ENCODE assay signal across 8 cellular contexts in the genomic region with DNA sequence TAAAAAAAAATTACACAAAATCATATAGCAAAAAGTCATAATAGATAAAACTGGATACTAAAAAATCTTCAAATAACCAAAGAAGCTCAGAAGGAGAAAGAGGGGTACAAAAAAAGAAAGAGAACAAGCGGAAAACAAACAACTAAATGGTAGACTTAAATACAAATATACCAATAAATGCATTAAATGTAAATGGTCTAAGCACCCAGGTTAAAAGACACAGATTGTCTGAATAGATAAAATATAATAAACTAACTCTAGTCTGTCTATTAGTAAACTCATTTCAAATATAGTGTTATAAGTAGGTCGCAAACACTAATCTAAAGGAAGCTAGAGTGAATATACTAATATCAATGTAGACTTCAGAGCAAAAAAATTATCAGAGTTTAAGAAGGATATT.
"Had no signal": no experiment of that assay in that cellular context is flagged by ENCODE, and none has a peak within 500 bp of the region (broad histone marks: within the 10 kb centered on the region; RNA-seq: fewer than 3 reads in every experiment).

No MANE protein-coding gene starts in this region.

- ATAC-seq: GM12878 had no signal

- DNase-seq: GDM1, GF-D8 had no signal

- FAIRE-seq: G401.6, GM12878, GM12891, GM12892, GM18507, GM19239 had no signal

- H3K4me3 ChIP-seq: GM12878 had no signal
